Comparison of ENCODE assay signal across 7 cellular contexts in the genomic region with DNA sequence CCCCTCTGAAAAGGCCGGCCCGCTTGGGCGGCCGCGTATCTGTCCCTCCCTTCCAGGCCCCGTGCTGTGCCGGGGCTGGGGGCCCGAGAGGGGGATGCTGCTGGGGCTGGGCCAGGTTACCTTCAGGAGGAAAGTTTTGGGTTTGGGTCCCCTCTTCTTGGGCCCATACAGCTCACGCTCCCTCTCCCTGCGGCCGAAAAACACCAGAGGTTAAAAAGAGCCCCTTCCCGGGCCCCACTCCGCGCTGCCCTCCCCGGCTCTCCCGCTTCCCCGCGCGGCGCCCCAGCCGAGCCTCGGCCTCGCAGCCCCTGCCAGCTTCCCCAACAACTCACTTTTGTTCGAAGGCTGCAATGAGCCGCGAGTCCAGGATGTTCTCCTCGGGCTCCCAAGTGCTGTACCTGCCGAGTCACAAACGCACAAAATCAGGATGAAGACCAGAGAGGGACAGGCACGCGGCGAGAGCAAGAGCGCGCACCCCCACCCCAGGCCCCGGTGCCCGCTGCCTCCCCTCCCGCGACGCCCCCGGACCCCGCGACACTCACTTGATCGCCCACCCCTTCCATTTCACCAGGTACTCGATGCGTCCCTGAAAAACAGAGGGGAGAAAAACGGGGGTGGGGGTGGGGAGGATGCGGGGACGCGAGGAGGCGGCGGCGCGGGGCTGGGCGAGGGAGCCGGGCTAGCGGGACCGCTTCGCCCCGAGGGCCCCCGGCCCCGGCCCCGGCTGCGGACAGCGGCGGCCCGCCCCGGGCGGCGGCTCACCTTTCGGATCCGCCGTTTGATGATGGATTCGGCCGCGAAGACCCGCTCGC. TPM values are rescaled to one million over a fixed set of nuclear protein-coding genes. Genes with fewer than 3 reads are reported as not detected.
DNase-seq lines count a peak whose midpoint lies in the region; ATAC-seq and TF ChIP-seq lines count a peak whose summit lies in the region.

No MANE protein-coding gene starts in this region.

- peaks cover 9 to 34% (median 26%) of the 10 kb centered on the region in 4 donors for H3K36me3 ChIP-seq in esophagus muscularis mucosa

- no peak for TF ChIP-seq EP300 in esophagus muscularis mucosa (IDR thresholded peaks at IDR 0.05)

- intact Hi-C loops in esophagus muscularis mucosa (cut with DNase I), result no loop called here

- no peak for TF ChIP-seq POLR2A in esophagus muscularis mucosa (IDR thresholded peaks at IDR 0.05; ENCODE audit: low read depth)

- H3K27me3 ChIP-seq in esophagus muscularis mucosa, result no peaks in the 10 kb centered on the region

- H3K27ac ChIP-seq in esophagus muscularis mucosa (replicated peaks in 1 of 4), result peak overlapping the region; percentile 94 to 99 (median 97)

- 2% methylated on average over 20 of the region's 77 CpGs for WGBS in esophagus muscularis mucosa

- POLR2A ChIA-PET in activated CD8-positive, alpha-beta T cell treated with anti-CD3 and anti-CD28 coated beads, Interleukin-2, amount 10 ng/mL, durations not matched to agents 7 days and 5 days (lab: Charles Lee), result interaction anchor here (0.6 to 2.0 kb wide), 7 partner anchors 83 to 448 kb away, joined by 3 to 6 read pairs (median 3); no protein-coding TSS in a partner anchor
- POLR2A ChIA-PET in naive thymus-derived CD8-positive, alpha-beta T cell (lab: Charles Lee), result interaction anchor here (0.5 to 3.0 kb wide), 14 partner anchors 29 to 657 kb away, joined by 3 to 29 read pairs (median 5); partner anchors contain the start of genes APOBEC3B, CBX7, GTPBP1 and RPL3

- CTCF ChIA-PET in activated CD8-positive, alpha-beta T cell treated with anti-CD3 and anti-CD28 coated beads, Interleukin-2, amount 10 ng/mL, durations not matched to agents 7 days and 5 days (lab: Charles Lee), result interaction anchor here (1.0 to 5.6 kb wide), 20 partner anchors 15 to 446 kb away, joined by 3 to 163 read pairs (median 16); partner anchors contain the start of genes APOBEC3A, APOBEC3B and RPL3

- peak overlapping the region; percentile 91 for H3K4me3 Mint-ChIP-seq in activated CD8-positive, alpha-beta T cell treated with anti-CD3 and anti-CD28 coated beads, Interleukin-2, amount 10 ng/mL, durations not matched to agents 7 days and 5 days
- H3K4me3 Mint-ChIP-seq in naive thymus-derived CD8-positive, alpha-beta T cell, result peak overlapping the region; percentile 87 to 97 (median 92)

- H3K27me3 Mint-ChIP-seq in activated CD8-positive, alpha-beta T cell treated with anti-CD3 and anti-CD28 coated beads, Interleukin-2, amount 10 ng/mL, durations not matched to agents 7 days and 5 days (ENCODE audit: low read depth), result peaks cover 22% of the 10 kb centered on the region
- H3K27me3 Mint-ChIP-seq in naive thymus-derived CD8-positive, alpha-beta T cell, result peaks cover 0 to 6% (median 0%) of the 10 kb centered on the region in 5 donors

- ATAC-seq in GM18907 (IDR thresholded peaks at IDR 0.05; ENCODE audit: unreplicated experiment) (peak; percentile 16), HG03139 (IDR thresholded peaks at IDR 0.05; ENCODE audit: unreplicated experiment) (peak; percentile 8)
- ATAC-seq in activated CD8-positive, alpha-beta T cell treated with anti-CD3 and anti-CD28 coated beads, Interleukin-2, amount 10 ng/mL, durations not matched to agents 7 days and 5 days, result peak; percentile 22
- ATAC-seq in naive thymus-derived CD8-positive, alpha-beta T cell, result peak; percentile 15 to 19

- H3K4me1 Mint-ChIP-seq in activated CD8-positive, alpha-beta T cell treated with anti-CD3 and anti-CD28 coated beads, Interleukin-2, amount 10 ng/mL, durations not matched to agents 7 days and 5 days (ENCODE audit: low read depth), result peaks cover 45% of the 10 kb centered on the region
- H3K4me1 Mint-ChIP-seq in naive thymus-derived CD8-positive, alpha-beta T cell, result peaks cover 26 to 56% (median 53%) of the 10 kb centered on the region in 4 donors

- H3K9me3 ChIP-seq in esophagus muscularis mucosa, result no peaks in the 10 kb centered on the region

- no peaks in the 10 kb centered on the region for H3K9me3 Mint-ChIP-seq in activated CD8-positive, alpha-beta T cell treated with anti-CD3 and anti-CD28 coated beads, Interleukin-2, amount 10 ng/mL, durations not matched to agents 7 days and 5 days (ENCODE audit: insufficient read depth)
- no peaks in the 10 kb centered on the region for H3K9me3 Mint-ChIP-seq in naive thymus-derived CD8-positive, alpha-beta T cell

- no peak for TF ChIP-seq CTCF in esophagus muscularis mucosa (IDR thresholded peaks at IDR 0.05)

- H3K36me3 Mint-ChIP-seq in activated CD8-positive, alpha-beta T cell treated with anti-CD3 and anti-CD28 coated beads, Interleukin-2, amount 10 ng/mL, durations not matched to agents 7 days and 5 days (ENCODE audit: low read depth), result peaks cover 26% of the 10 kb centered on the region
- peaks cover 0 to 16% (median 0%) of the 10 kb centered on the region in 3 donors for H3K36me3 Mint-ChIP-seq in naive thymus-derived CD8-positive, alpha-beta T cell

- H3K4me3 ChIP-seq in esophagus muscularis mucosa, result peak overlapping the region; percentile 78 to 99 (median 91)

- H3K27ac Mint-ChIP-seq in activated CD8-positive, alpha-beta T cell treated with anti-CD3 and anti-CD28 coated beads, Interleukin-2, amount 10 ng/mL, durations not matched to agents 7 days and 5 days, result peak overlapping the region; percentile 89
- H3K27ac Mint-ChIP-seq in naive thymus-derived CD8-positive, alpha-beta T cell, result peak overlapping the region; percentile 25 to 94 (median 84)

- peak; percentile 45 for DNase-seq in activated CD8-positive, alpha-beta T cell treated with anti-CD3 and anti-CD28 coated beads, Interleukin-2, amount 10 ng/mL, durations not matched to agents 7 days and 5 days
- DNase-seq in esophagus muscularis mucosa (ENCODE audit: extremely low spot score) (no peak), NCI-H1930 (lab: John Stamatoyannopoulos, UW) (no peak), NCI-H446 (lab: John Stamatoyannopoulos, UW) (no peak)
- DNase-seq in naive thymus-derived CD8-positive, alpha-beta T cell, result peak in 5 of 10 donors; percentile 17 to 38 (median 29)

- H3K4me1 ChIP-seq in esophagus muscularis mucosa, result peaks cover 45 to 62% (median 60%) of the 10 kb centered on the region in 4 donors

RNA-seq across cellular contexts. Expression of gene CBX6, which starts 0.5 kb away (rescaled TPM):
- total RNA-seq in activated CD8-positive, alpha-beta T cell treated with anti-CD3 and anti-CD28 coated beads, Interleukin-2, amount 10 ng/mL, durations not matched to agents 7 days and 5 days, result 10 to 100 TPM; 61.4 to 61.8 TPM
- 100 to 1,000 TPM in 3 of 4 donors, 10 to 100 TPM in 1; 73.7 to 172 (median 129) TPM for total RNA-seq in esophagus muscularis mucosa
- total RNA-seq in naive thymus-derived CD8-positive, alpha-beta T cell, result 10 to 100 TPM; 66.7 TPM
- 1 to 10 TPM; 5.8 to 6.5 (median 6.4) TPM for polyA plus RNA-seq in naive thymus-derived CD8-positive, alpha-beta T cell

RNA-seq across cellular contexts. Expression of gene NPTXR, which starts 27.7 kb away (rescaled TPM):
- under 1 TPM; 0.68 to 0.76 TPM for total RNA-seq in activated CD8-positive, alpha-beta T cell treated with anti-CD3 and anti-CD28 coated beads, Interleukin-2, amount 10 ng/mL, durations not matched to agents 7 days and 5 days
- total RNA-seq in esophagus muscularis mucosa, result 10 to 100 TPM in 1 of 4 donors, 1 to 10 TPM in 3; 8.2 to 15.0 (median 8.8) TPM
- total RNA-seq in naive thymus-derived CD8-positive, alpha-beta T cell, result 10 to 100 TPM; 11.3 to 12.6 TPM
- 1 to 10 TPM in 1 of 3 donors, under 1 TPM in 2; 0.73 to 1.1 (median 0.87) TPM for polyA plus RNA-seq in naive thymus-derived CD8-positive, alpha-beta T cell

Comparison
In these comparisons a context has a peak if more than half of its experiments do, and no peak if none do; other contexts are left out.
1. RNA of gene NPTXR, which starts 27.7 kb away (total RNA-seq): 11.3 to 12.6 TPM in naive thymus-derived CD8-positive, alpha-beta T cell and 8.2 to 15.0 TPM in esophagus muscularis mucosa; 0.68 to 0.76 TPM in activated CD8-positive, alpha-beta T cell treated with anti-CD3 and anti-CD28 coated beads, Interleukin-2, amount 10 ng/mL, durations not matched to agents 7 days and 5 days; every median in the first group is over 4 times any median in the second.
2. Peak in every context shown above with its lines, with median percentiles within 50 percentile points of each other: ATAC-seq.